ENCODE assay signal across 20 cellular contexts in genomic region chr3:126551839-126552687, GRCh38. TPM values are rescaled to one million over a fixed set of nuclear protein-coding genes. Genes with fewer than 3 reads are reported as not detected.
A peak's percentile ranks its signal among the peaks of the same experiment; 100 is the strongest.
DNase-seq lines count a peak whose midpoint lies in the region; ATAC-seq and TF ChIP-seq lines count a peak whose summit lies in the region.
"Had no signal": no experiment of that assay in that cellular context is flagged by ENCODE, and none has a peak within 500 bp of the region (broad histone marks: within the 10 kb centered on the region; RNA-seq: fewer than 3 reads in every experiment).

No MANE protein-coding gene starts in this region.

- no peaks in the 10 kb centered on the region for H3K9me3 Mint-ChIP-seq in activated CD4-positive, alpha-beta memory T cell treated with anti-CD3 and anti-CD28 coated beads for 36 hours
- no peaks in the 10 kb centered on the region for H3K9me3 Mint-ChIP-seq in activated CD4-positive, alpha-beta memory T cell treated with anti-CD3 and anti-CD28 coated beads, Interleukin-2, amount 10 ng/mL, durations not matched to agents 7 days and 5 days
- H3K9me3 Mint-ChIP-seq in type B pancreatic cell: no peaks in the 10 kb centered on the region
- no peaks in the 10 kb centered on the region for H3K9me3 Mint-ChIP-seq in WTC11
- H3K9me3 Mint-ChIP-seq: activated B cell treated with CpG ODN at 0.5 μM for 24 hours; activated naive CD4-positive, alpha-beta T cell treated with anti-CD3 and anti-CD28 coated beads, Interleukin-2, amount 50 U/mL, for 24 hours; naive thymus-derived CD8-positive, alpha-beta T cell had no signal

- intact Hi-C loops in activated CD4-positive, alpha-beta memory T cell treated with anti-CD3 and anti-CD28 coated beads for 36 hours (cut with micrococcal nuclease): no loop called here

- ATAC-seq in lung (ENCODE audit: insufficient read depth, low FRiP score) (no peak), WTC11 (no peak)
- ATAC-seq: naive thymus-derived CD8-positive, alpha-beta T cell had no signal

- no peaks in the 10 kb centered on the region for H3K27me3 ChIP-seq in lung (ENCODE audit: control insufficient read depth, insufficient read depth)

- no peak overlapping the region for H3K27ac ChIP-seq in lung (ENCODE audit: low read depth in 1 of 2, low read length in 1 of 2)
- H3K27ac ChIP-seq: thoracic aorta had no signal

- H3K4me1 ChIP-seq in lung (ENCODE audit: control insufficient read depth in 2 of 2, insufficient read depth in 2 of 2, low read length in 2 of 2): no peaks in the 10 kb centered on the region

- no peaks in the 10 kb centered on the region for H3K4me1 Mint-ChIP-seq in activated CD4-positive, alpha-beta memory T cell treated with anti-CD3 and anti-CD28 coated beads for 36 hours (ENCODE audit: low read depth)
- no peaks in the 10 kb centered on the region for H3K4me1 Mint-ChIP-seq in activated CD4-positive, alpha-beta memory T cell treated with anti-CD3 and anti-CD28 coated beads, Interleukin-2, amount 10 ng/mL, durations not matched to agents 7 days and 5 days
- H3K4me1 Mint-ChIP-seq in type B pancreatic cell (ENCODE audit: unreplicated experiment): peaks cover 6% of the 10 kb centered on the region
- peaks cover 43% of the 10 kb centered on the region for H3K4me1 Mint-ChIP-seq in WTC11
- H3K4me1 Mint-ChIP-seq: activated B cell treated with CpG ODN at 0.5 μM for 24 hours; activated naive CD4-positive, alpha-beta T cell treated with anti-CD3 and anti-CD28 coated beads, Interleukin-2, amount 50 U/mL, for 24 hours had no signal

- peaks cover 0 to 6% of the 10 kb centered on the region in 2 donors for H3K9me3 ChIP-seq in lung (ENCODE audit: control insufficient read depth in 2 of 2, insufficient read depth in 1 of 2, low read length in 1 of 2)
- H3K9me3 ChIP-seq: thoracic aorta had no signal

- no peak overlapping the region for H3K4me3 Mint-ChIP-seq in activated CD4-positive, alpha-beta memory T cell treated with anti-CD3 and anti-CD28 coated beads for 36 hours
- no peak overlapping the region for H3K4me3 Mint-ChIP-seq in activated CD4-positive, alpha-beta memory T cell treated with anti-CD3 and anti-CD28 coated beads, Interleukin-2, amount 10 ng/mL, durations not matched to agents 7 days and 5 days
- H3K4me3 Mint-ChIP-seq in type B pancreatic cell: no peak overlapping the region
- no peak overlapping the region for H3K4me3 Mint-ChIP-seq in WTC11
- H3K4me3 Mint-ChIP-seq: activated B cell treated with CpG ODN at 0.5 μM for 24 hours; activated naive CD4-positive, alpha-beta T cell treated with anti-CD3 and anti-CD28 coated beads, Interleukin-2, amount 50 U/mL, for 24 hours; naive thymus-derived CD8-positive, alpha-beta T cell had no signal

- DNase-seq in activated CD4-positive, alpha-beta memory T cell treated with anti-CD3 and anti-CD28 coated beads for 36 hours: peak; percentile 4
- DNase-seq in activated CD4-positive, alpha-beta memory T cell treated with anti-CD3 and anti-CD28 coated beads, Interleukin-2, amount 10 ng/mL, durations not matched to agents 7 days and 5 days: no peak
- DNase-seq in cerebellar cortex (ENCODE audit: low spot score): peak; percentile 25
- peak; percentile 10 for DNase-seq in lung (ENCODE audit: low spot score)
- DNase-seq in type B pancreatic cell (ENCODE audit: extremely low spot score, unreplicated experiment): peak; percentile 34
- DNase-seq in NCI-H146 treated with DMSO at 0.1 percent for 48 hours (lab: John Stamatoyannopoulos, UW; ENCODE audit: unreplicated experiment): no peak
- no peak for DNase-seq in DMS153 treated with DMSO at 0.1 percent for 48 hours (lab: John Stamatoyannopoulos, UW; ENCODE audit: unreplicated experiment)
- no peak for DNase-seq in WTC11 (ENCODE audit: low spot score)
- DNase-seq: ACHN; activated B cell treated with CpG ODN at 0.5 μM for 24 hours; effector CD8-positive, alpha-beta T cell; GF-D8; NCI-H82 had no signal

- H3K27ac Mint-ChIP-seq in activated CD4-positive, alpha-beta memory T cell treated with anti-CD3 and anti-CD28 coated beads for 36 hours: no peak overlapping the region
- H3K27ac Mint-ChIP-seq in activated CD4-positive, alpha-beta memory T cell treated with anti-CD3 and anti-CD28 coated beads, Interleukin-2, amount 10 ng/mL, durations not matched to agents 7 days and 5 days: no peak overlapping the region
- H3K27ac Mint-ChIP-seq in type B pancreatic cell: no peak overlapping the region
- no peak overlapping the region for H3K27ac Mint-ChIP-seq in WTC11
- H3K27ac Mint-ChIP-seq: activated B cell treated with CpG ODN at 0.5 μM for 24 hours; activated naive CD4-positive, alpha-beta T cell treated with anti-CD3 and anti-CD28 coated beads, Interleukin-2, amount 50 U/mL, for 24 hours; naive thymus-derived CD8-positive, alpha-beta T cell had no signal

- no peak overlapping the region for H3K4me3 ChIP-seq in lung
- H3K4me3 ChIP-seq: thoracic aorta had no signal

- CTCF ChIA-PET in activated CD4-positive, alpha-beta memory T cell treated with anti-CD3 and anti-CD28 coated beads for 36 hours (lab: Charles Lee): no interaction called here
- CTCF ChIA-PET in activated CD4-positive, alpha-beta memory T cell treated with anti-CD3 and anti-CD28 coated beads, Interleukin-2, amount 10 ng/mL, durations not matched to agents 7 days and 5 days (lab: Charles Lee): no interaction called here
- CTCF ChIA-PET in WTC11 (lab: Charles Lee): no interaction called here

- H3K36me3 Mint-ChIP-seq in activated CD4-positive, alpha-beta memory T cell treated with anti-CD3 and anti-CD28 coated beads for 36 hours: no peaks in the 10 kb centered on the region
- no peaks in the 10 kb centered on the region for H3K36me3 Mint-ChIP-seq in activated CD4-positive, alpha-beta memory T cell treated with anti-CD3 and anti-CD28 coated beads, Interleukin-2, amount 10 ng/mL, durations not matched to agents 7 days and 5 days (ENCODE audit: low read depth)
- H3K36me3 Mint-ChIP-seq in type B pancreatic cell (no peaks in the 10 kb centered on the region), WTC11 (no peaks in the 10 kb centered on the region)
- H3K36me3 Mint-ChIP-seq: activated naive CD4-positive, alpha-beta T cell treated with anti-CD3 and anti-CD28 coated beads, Interleukin-2, amount 50 U/mL, for 24 hours; naive thymus-derived CD8-positive, alpha-beta T cell had no signal

- POLR2A ChIA-PET in activated CD4-positive, alpha-beta memory T cell treated with anti-CD3 and anti-CD28 coated beads for 36 hours (lab: Charles Lee): no interaction called here
- POLR2A ChIA-PET in activated CD4-positive, alpha-beta memory T cell treated with anti-CD3 and anti-CD28 coated beads, Interleukin-2, amount 10 ng/mL, durations not matched to agents 7 days and 5 days (lab: Charles Lee): no interaction called here
- POLR2A ChIA-PET in WTC11 (lab: Charles Lee): no interaction called here

- TF ChIP-seq CTCF in lung (IDR thresholded peaks at IDR 0.05; ENCODE audit: control extremely low read depth, extremely low read depth) (no peak), type B pancreatic cell (conservative IDR thresholded peaks at IDR 0.05) (no peak), WTC11 (IDR thresholded peaks at IDR 0.05) (no peak)

- 72 to 73% methylated on average over 17 of the region's 17 CpGs for WGBS in lung, 2 donors

- H3K36me3 ChIP-seq in lung (ENCODE audit: control insufficient read depth in 2 of 2, insufficient read depth in 2 of 2, low read length in 2 of 2): no peaks in the 10 kb centered on the region
- H3K36me3 ChIP-seq: thoracic aorta had no signal

- H3K27me3 Mint-ChIP-seq in activated CD4-positive, alpha-beta memory T cell treated with anti-CD3 and anti-CD28 coated beads for 36 hours: peaks cover 2% of the 10 kb centered on the region
- peaks cover 2% of the 10 kb centered on the region for H3K27me3 Mint-ChIP-seq in activated CD4-positive, alpha-beta memory T cell treated with anti-CD3 and anti-CD28 coated beads, Interleukin-2, amount 10 ng/mL, durations not matched to agents 7 days and 5 days
- H3K27me3 Mint-ChIP-seq in type B pancreatic cell (peaks cover 7% of the 10 kb centered on the region), WTC11 (ENCODE audit: low read depth) (no peaks in the 10 kb centered on the region; the same call in 1 of the 2 replicates)

TF ChIP-seq in WTC11, 78 proteins besides CTCF, POLR2A, EP300 and RAD21 (continues in another document):
- TF ChIP-seq MXD4 (CRISPR knock-in tag; IDR thresholded peaks at IDR 0.05; ENCODE audit: borderline replicate concordance) (no peak), ESRRA (CRISPR knock-in tag; IDR thresholded peaks at IDR 0.05; ENCODE audit: borderline replicate concordance) (no peak)

RNA-seq across cellular contexts. Expression of gene C3orf22, which starts 6.7 kb away (rescaled TPM):
- not detected for total RNA-seq in activated CD4-positive, alpha-beta memory T cell treated with anti-CD3 and anti-CD28 coated beads for 36 hours
- total RNA-seq in activated CD4-positive, alpha-beta memory T cell treated with anti-CD3 and anti-CD28 coated beads, Interleukin-2, amount 10 ng/mL, durations not matched to agents 7 days and 5 days: not detected
- total RNA-seq in lung: under 1 TPM in 1 of 2 donors, not detected in 1; 0.28 TPM
- polyA plus RNA-seq in lung: not detected
- not detected in 2 replicates for total RNA-seq in type B pancreatic cell (ENCODE audit: low replicate concordance)
- not detected in 3 replicates for total RNA-seq in WTC11 (2021)
- total RNA-seq: activated B cell treated with CpG ODN at 0.5 μM for 24 hours; H4; liver; naive thymus-derived CD8-positive, alpha-beta T cell; renal cortical epithelial cell; RPMI7951; thoracic aorta had no signal
- polyA plus RNA-seq: liver; naive thymus-derived CD8-positive, alpha-beta T cell had no signal

RNA-seq across cellular contexts. Expression of gene CHST13, which starts 28.1 kb away (rescaled TPM):
- total RNA-seq in activated CD4-positive, alpha-beta memory T cell treated with anti-CD3 and anti-CD28 coated beads for 36 hours: not detected
- total RNA-seq in activated CD4-positive, alpha-beta memory T cell treated with anti-CD3 and anti-CD28 coated beads, Interleukin-2, amount 10 ng/mL, durations not matched to agents 7 days and 5 days: not detected
- total RNA-seq in lung (1 to 10 TPM in 1 of 2 donors, under 1 TPM in 1; 0.74 to 2.7 TPM), type B pancreatic cell (ENCODE audit: low replicate concordance) (0.31 and 0.67 TPM in 2 replicates), WTC11 (2021) (4.1 to 6.8 TPM (median 6.4 TPM) in 3 replicates)
- 1 to 10 TPM in 1 of 2 donors, under 1 TPM in 1; 0.51 to 3.6 TPM for polyA plus RNA-seq in lung
- total RNA-seq: activated B cell treated with CpG ODN at 0.5 μM for 24 hours; naive thymus-derived CD8-positive, alpha-beta T cell; RPMI7951; thoracic aorta had no signal

RNA-seq across cellular contexts. Expression of gene UROC1, which starts 34.5 kb away (rescaled TPM):
- not detected for total RNA-seq in activated CD4-positive, alpha-beta memory T cell treated with anti-CD3 and anti-CD28 coated beads for 36 hours
- not detected for total RNA-seq in activated CD4-positive, alpha-beta memory T cell treated with anti-CD3 and anti-CD28 coated beads, Interleukin-2, amount 10 ng/mL, durations not matched to agents 7 days and 5 days
- total RNA-seq in lung (under 1 TPM; 0.09 to 0.21 TPM), type B pancreatic cell (ENCODE audit: low replicate concordance) (not detected in 2 replicates), WTC11 (2021) (0.09 TPM in 1 of 3 replicates, not detected in the others)
- polyA plus RNA-seq in lung: under 1 TPM; 0.01 to 0.08 TPM
- total RNA-seq: activated B cell treated with CpG ODN at 0.5 μM for 24 hours, H4, renal cortical epithelial cell, RPMI7951, thoracic aorta had no signal

Comparison
In these comparisons a context has a peak if more than half of its experiments do, and no peak if none do; other contexts are left out.
1. DNase-seq: peak in activated CD4-positive, alpha-beta memory T cell treated with anti-CD3 and anti-CD28 coated beads for 36 hours (single experiment), cerebellar cortex (single experiment), lung (single experiment) and type B pancreatic cell (single experiment); none in activated CD4-positive, alpha-beta memory T cell treated with anti-CD3 and anti-CD28 coated beads, Interleukin-2, amount 10 ng/mL, durations not matched to agents 7 days and 5 days (single experiment), NCI-H146 treated with DMSO at 0.1 percent for 48 hours (single experiment), DMS153 treated with DMSO at 0.1 percent for 48 hours (single experiment) and WTC11 (single experiment).